In the genomic region with DNA sequence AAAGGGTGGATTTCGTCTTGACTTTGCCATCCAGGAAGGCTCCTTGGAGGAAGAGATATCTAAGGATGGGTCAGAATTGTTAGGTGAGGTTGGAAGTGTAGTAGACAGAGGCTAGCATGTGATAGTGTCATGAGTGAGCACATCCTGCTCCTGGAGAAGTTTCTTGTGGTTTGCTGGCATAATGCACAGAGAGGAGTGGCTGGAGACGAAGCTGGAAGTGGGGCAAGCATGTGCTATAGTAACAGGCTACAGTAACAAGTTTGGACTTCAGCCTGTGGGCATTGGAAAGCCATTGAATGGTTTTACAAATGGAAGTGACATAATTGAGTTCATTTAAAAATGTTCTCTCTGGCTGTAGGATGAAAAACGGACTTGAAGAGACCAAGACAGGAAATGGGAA, we compare ENCODE assay signal across 14 cellular contexts.
"Had no signal": no experiment of that assay in that cellular context is flagged by ENCODE, and none has a peak within 500 bp of the region (broad histone marks: within the 10 kb centered on the region; RNA-seq: fewer than 3 reads in every experiment).

No MANE protein-coding gene starts in this region.

- H3K9ac ChIP-seq: parathyroid adenoma had no signal

- H2AFZ ChIP-seq: parathyroid adenoma had no signal

- H3K36me3 ChIP-seq: stomach, thoracic aorta, uterus had no signal

- H3K9me3 ChIP-seq: stomach, thoracic aorta, uterus had no signal

- H3K27me3 ChIP-seq: stomach, uterus had no signal

- ATAC-seq: activated CD8-positive, alpha-beta T cell treated with anti-CD3 and anti-CD28 coated beads for 36 hours; left lobe of liver had no signal

- H3K4me1 ChIP-seq: parathyroid adenoma, stomach, uterus had no signal

- H3K27ac ChIP-seq: parathyroid adenoma, skin epidermis, stomach, thoracic aorta, uterus had no signal

- H3K4me3 ChIP-seq: skin epidermis, stomach, thoracic aorta, uterus had no signal

- DNase-seq: activated CD4-positive, alpha-beta T cell treated with anti-CD3 and anti-CD28 coated beads for 4 hours; activated CD8-positive, alpha-beta memory T cell treated with anti-CD3 and anti-CD28 coated beads, Interleukin-2, amount 50 U/mL, for 4 hours; activated CD8-positive, alpha-beta T cell treated with anti-CD3 and anti-CD28 coated beads for 36 hours; activated naive CD4-positive, alpha-beta T cell treated with Interleukin-2 at 50 U/mL for 16 hours; caudate nucleus; cortex of kidney; effector memory CD4-positive, alpha-beta T cell; stomach; T-helper 1 cell; uterus had no signal

- H3K79me2 ChIP-seq: parathyroid adenoma had no signal
